28 cellular contexts compared by ENCODE assay signal in genomic region chr7:66937940-66938339, GRCh38.
"Had no signal": no experiment of that assay in that cellular context is flagged by ENCODE, and none has a peak within 500 bp of the region (broad histone marks: within the 10 kb centered on the region; RNA-seq: fewer than 3 reads in every experiment).

No MANE protein-coding gene starts in this region.

- H3K27ac Mint-ChIP-seq: activated B cell treated with CpG ODN at 0.5 μM for 24 hours; activated CD4-positive, alpha-beta memory T cell treated with anti-CD3 and anti-CD28 coated beads for 36 hours; endodermal cell; mesothelial cell of epicardium; progenitor cell of endocrine pancreas had no signal

- H3K4me3 Mint-ChIP-seq: activated B cell treated with CpG ODN at 0.5 μM for 24 hours; activated CD4-positive, alpha-beta memory T cell treated with anti-CD3 and anti-CD28 coated beads for 36 hours; activated T-cell treated with anti-CD3 and anti-CD28 coated beads, Interleukin-2, amount 50 U/mL, for 4 hours; central memory CD8-positive, alpha-beta T cell; endodermal cell; mesothelial cell of epicardium; natural killer cell treated with Interleukin-12 subunit alpha and Interleukin-12 subunit beta and Interleukin-15 and Interleukin-18, amount 100 ng/mL, for 72 hours had no signal

- FAIRE-seq: colon, islet of Langerhans had no signal

- H3K9me3 Mint-ChIP-seq: activated CD4-positive, alpha-beta memory T cell treated with anti-CD3 and anti-CD28 coated beads for 36 hours; activated T-cell treated with anti-CD3 and anti-CD28 coated beads, Interleukin-2, amount 50 U/mL, for 4 hours; central memory CD8-positive, alpha-beta T cell had no signal

- H3K4me1 ChIP-seq: breast epithelium, SJSA1 had no signal

- H3K4me3 ChIP-seq: breast epithelium, dorsolateral prefrontal cortex, esophagus squamous epithelium, gastrocnemius medialis, heart left ventricle, sigmoid colon, SJSA1, smooth muscle cell, thyroid gland, upper lobe of right lung had no signal

- H3K27me3 Mint-ChIP-seq: activated B cell treated with CpG ODN at 0.5 μM for 24 hours; activated CD4-positive, alpha-beta memory T cell treated with anti-CD3 and anti-CD28 coated beads for 36 hours; central memory CD8-positive, alpha-beta T cell; natural killer cell treated with Interleukin-12 subunit alpha and Interleukin-12 subunit beta and Interleukin-15 and Interleukin-18, amount 100 ng/mL, for 72 hours; progenitor cell of endocrine pancreas had no signal

- H3K36me3 ChIP-seq: breast epithelium had no signal

- H3K9me3 ChIP-seq: breast epithelium, esophagus squamous epithelium, gastrocnemius medialis, sigmoid colon, SJSA1, thyroid gland, upper lobe of right lung had no signal

- DNase-seq: activated B cell treated with CpG ODN at 0.5 μM for 24 hours; activated CD4-positive, alpha-beta memory T cell treated with anti-CD3 and anti-CD28 coated beads for 36 hours; activated CD4-positive, alpha-beta T cell treated with anti-CD3 and anti-CD28 coated beads for 4 hours; activated gamma-delta T cell treated with Interleukin-2 at 50 U/mL for 16 hours; activated T-cell treated with anti-CD3 and anti-CD28 coated beads, Interleukin-2, amount 50 U/mL, for 4 hours; dorsolateral prefrontal cortex; endodermal cell; esophagus squamous epithelium; gastrocnemius medialis; heart left ventricle; left ventricle myocardium superior; mammary epithelial cell; retina; sigmoid colon; stimulated activated CD4-positive, alpha-beta T cell treated with anti-CD3 and anti-CD28 coated beads, Interleukin-15, amount 100 ng/mL, for 24 hours; stimulated activated naive CD4-positive, alpha-beta T cell treated with Interleukin-2 at 50 U/mL for 16 hours; substantia nigra; thyroid gland; upper lobe of right lung had no signal

- H3K27ac ChIP-seq: breast epithelium, dorsolateral prefrontal cortex, esophagus squamous epithelium, gastrocnemius medialis, sigmoid colon, SJSA1, thyroid gland, upper lobe of right lung had no signal

- H3K27me3 ChIP-seq: breast epithelium, dorsolateral prefrontal cortex, esophagus squamous epithelium, gastrocnemius medialis, heart left ventricle, sigmoid colon, SJSA1, thyroid gland, upper lobe of right lung had no signal

- H3K4me2 ChIP-seq: smooth muscle cell had no signal

- ATAC-seq: activated T-cell treated with anti-CD3 and anti-CD28 coated beads, Interleukin-2, amount 50 U/mL, for 4 hours; gastrocnemius medialis; heart left ventricle; left ventricle myocardium superior; natural killer cell treated with Interleukin-12 subunit alpha and Interleukin-12 subunit beta and Interleukin-15 and Interleukin-18, amount 100 ng/mL, for 72 hours; upper lobe of right lung had no signal
